Comparison of ENCODE assay signal across 19 cellular contexts in genomic region chrX:118736394-118737010, GRCh38. TPM values are rescaled to one million over a fixed set of nuclear protein-coding genes. Genes with fewer than 3 reads are reported as not detected.
A peak's percentile ranks its signal among the peaks of the same experiment; 100 is the strongest.
DNase-seq lines count a peak whose midpoint lies in the region; ATAC-seq and TF ChIP-seq lines count a peak whose summit lies in the region.
"Had no signal": no experiment of that assay in that cellular context is flagged by ENCODE, and none has a peak within 500 bp of the region (broad histone marks: within the 10 kb centered on the region; RNA-seq: fewer than 3 reads in every experiment).

No MANE protein-coding gene starts in this region.

- peak; percentile 83 for ATAC-seq in GM19025 (IDR thresholded peaks at IDR 0.05; ENCODE audit: low read depth, unreplicated experiment)
- peak; percentile 55 for ATAC-seq in HG02642 (IDR thresholded peaks at IDR 0.05; ENCODE audit: poor library complexity, unreplicated experiment)
- ATAC-seq in PC-3, result no peak
- ATAC-seq: heart right ventricle, lower lobe of right lung had no signal

- no peaks in the 10 kb centered on the region for H3K36me3 Mint-ChIP-seq in IgD-negative memory B cell

- H3K9ac ChIP-seq in smooth muscle cell (ENCODE audit: low read depth) (peak overlapping the region; percentile 58), PC-3 (ENCODE audit: low read length) (no peak overlapping the region)

- H3K27me3 ChIP-seq in smooth muscle cell (ENCODE audit: low read depth) (no peaks in the 10 kb centered on the region), PC-3 (ENCODE audit: low read length) (no peaks in the 10 kb centered on the region)
- H3K27me3 ChIP-seq: brain microvascular endothelial cell, heart right ventricle, ovary, SJCRH30 had no signal

- peak overlapping the region; percentile 63 to 94 (median 92) for H3K27ac Mint-ChIP-seq in IgD-negative memory B cell

- H3K9me3 ChIP-seq in smooth muscle cell (replicated peaks; ENCODE audit: low read depth) (peaks cover 6% of the 10 kb centered on the region), PC-3 (ENCODE audit: low read length) (no peaks in the 10 kb centered on the region)
- H3K9me3 ChIP-seq: HAP-1, lower lobe of right lung, ovary had no signal

- H3F3A ChIP-seq in smooth muscle cell (ENCODE audit: low read depth), result no peaks in the 10 kb centered on the region
- no peaks in the 10 kb centered on the region for H3F3A ChIP-seq in PC-3 (ENCODE audit: low read length, unreplicated experiment)

- H2AFZ ChIP-seq in smooth muscle cell (ENCODE audit: low read depth), result no peak overlapping the region
- H2AFZ ChIP-seq in PC-3 (ENCODE audit: low read length), result no peak overlapping the region

- H3K27ac ChIP-seq in smooth muscle cell (ENCODE audit: low read depth) (peak overlapping the region; percentile 89), PC-3 (ENCODE audit: low read length) (no peak overlapping the region)
- H3K27ac ChIP-seq: brain microvascular endothelial cell, heart right ventricle, lower lobe of right lung, ovary, SJCRH30 had no signal

- H3K4me1 ChIP-seq in smooth muscle cell (ENCODE audit: low read depth), result no peaks in the 10 kb centered on the region
- no peaks in the 10 kb centered on the region for H3K4me1 ChIP-seq in PC-3 (ENCODE audit: insufficient read depth, low read length)
- H3K4me1 ChIP-seq: HAP-1, lower lobe of right lung, SJCRH30 had no signal

- POLR2A ChIA-PET in PC-3 (lab: Charles Lee; ENCODE audit: unreplicated experiment), result interaction anchor here (0.6 kb wide), 1 partner anchor 262 kb away, joined by 3 read pairs; no protein-coding TSS in a partner anchor

- H3K36me3 ChIP-seq in smooth muscle cell (ENCODE audit: low read depth) (no peaks in the 10 kb centered on the region), PC-3 (ENCODE audit: low read depth, low read length) (no peaks in the 10 kb centered on the region)
- H3K36me3 ChIP-seq: brain microvascular endothelial cell, HAP-1, lower lobe of right lung, ovary had no signal

- H3K79me2 ChIP-seq in smooth muscle cell (ENCODE audit: low read depth), result peaks cover 56% of the 10 kb centered on the region
- H3K79me2 ChIP-seq in PC-3 (ENCODE audit: low read length), result peaks cover 79% of the 10 kb centered on the region

- H3K4me1 Mint-ChIP-seq in IgD-negative memory B cell, result peaks cover 11 to 22% (median 21%) of the 10 kb centered on the region in 3 donors

- in situ Hi-C loops in G401 (cut with HindIII; ENCODE audit: low sequenced_read_pairs), result no loop called here

- H3K4me3 ChIP-seq in smooth muscle cell, result no peak overlapping the region
- H3K4me3 ChIP-seq in PC-3 (ENCODE audit: low read length), result no peak overlapping the region
- H3K4me3 ChIP-seq: HAP-1, heart right ventricle, lower lobe of right lung, ovary, SJCRH30 had no signal

- no peaks in the 10 kb centered on the region for H3K9me2 ChIP-seq in PC-3 (replicated peaks; ENCODE audit: low read length)

- peak overlapping the region; percentile 65 for H3K4me2 ChIP-seq in smooth muscle cell
- no peak overlapping the region for H3K4me2 ChIP-seq in PC-3 (ENCODE audit: low read length)

- peak overlapping the region; percentile 29 to 50 (median 44) for H3K4me3 Mint-ChIP-seq in IgD-negative memory B cell

- peaks cover 2 to 15% (median 3%) of the 10 kb centered on the region in 3 donors for H3K9me3 Mint-ChIP-seq in IgD-negative memory B cell

- 36% methylated on average over 7 of the region's 7 CpGs for WGBS in smooth muscle cell (ENCODE audit: low lambda C conversion rate)

- peaks cover 2% of the 10 kb centered on the region for H3K27me3 Mint-ChIP-seq in IgD-negative memory B cell

- BruUV-seq in PC-3 (replicated peaks; lab: Mats Ljungman, UMichigan), result no TSS peak

- H4K20me1 ChIP-seq in smooth muscle cell (ENCODE audit: low read depth) (peaks cover 37% of the 10 kb centered on the region), PC-3 (ENCODE audit: low read length) (no peaks in the 10 kb centered on the region)

- intact Hi-C loops in posterior cingulate gyrus (cut with DNase I), result no loop called here
- intact Hi-C loops in PC-3 (cut with micrococcal nuclease), result no loop called here

- TF ChIP-seq CTCF in smooth muscle cell (IDR thresholded peaks at IDR 0.05; ENCODE audit: borderline replicate concordance, insufficient read depth, poor library complexity, severe bottlenecking) (no peak), PC-3 (conservative IDR thresholded peaks at IDR 0.05; ENCODE audit: low read depth, low read length) (no peak)

- CTCF ChIA-PET in PC-3 (lab: Charles Lee), result no interaction called here

- no peak for DNase-seq in smooth muscle cell (lab: John Stamatoyannopoulos, UW; ENCODE audit: unreplicated experiment)
- no peak for DNase-seq in posterior cingulate gyrus
- no peak for DNase-seq in ureter (ENCODE audit: low spot score)
- no peak for DNase-seq in PC-3
- DNase-seq in G401 (ENCODE audit: low spot score), result no peak
- DNase-seq: activated CD4-positive, CD25-positive, alpha-beta regulatory T cell; activated T-cell treated with anti-CD3 and anti-CD28 coated beads, Interleukin-2, amount 50 U/mL, for 48 hours; brain microvascular endothelial cell; Calu3; heart right ventricle; lower lobe of right lung; NCI-H1436; ovary; SJCRH30; stimulated activated CD4-positive, alpha-beta T cell treated with anti-CD3 and anti-CD28 coated beads, Interleukin-4, amount 100 ng/mL, for 1 hour had no signal

RNA-seq across cellular contexts. Expression of gene IL13RA1, which starts 9.1 kb away (rescaled TPM):
- 31.1 TPM for polyA plus RNA-seq in IgD-negative memory B cell
- total RNA-seq in smooth muscle cell, result 85.9 and 97.2 TPM in 2 replicates
- 50.5 and 67.0 TPM in 2 replicates for polyA plus RNA-seq in smooth muscle cell
- total RNA-seq in ureter, result 56.0 TPM
- total RNA-seq in PC-3 (2014; rRNA removed), result 33.4 and 33.5 TPM in 2 replicates
- 25.0 and 29.7 TPM in 2 replicates for total RNA-seq in G401 (2014; rRNA removed; shearing (Covaris generic))
